Comparison of ENCODE assay signal across 1 cellular context in genomic region chr17:28996554-28997096, GRCh38.
A peak's percentile ranks its signal among the peaks of the same experiment; 100 is the strongest.
TF ChIP-seq lines count a peak whose summit lies in the region.

No MANE protein-coding gene starts in this region.

TF ChIP-seq in HepG2, 621 proteins besides CTCF, POLR2A, EP300 and RAD21 (continued from another document and continues in another):
- TF ChIP-seq SNAPC4 (CRISPR knock-in tag; IDR thresholded peaks at IDR 0.05) (no peak), RBFOX2 (IDR thresholded peaks at IDR 0.05; ENCODE audit: low read depth, low read length) (no peak), EHMT2 (IDR thresholded peaks at IDR 0.05; ENCODE audit: borderline replicate concordance, low read depth, low read length) (no peak), KDM4B (CRISPR knock-in tag; IDR thresholded peaks at IDR 0.05) (no peak), ZNF501 (CRISPR knock-in tag; IDR thresholded peaks at IDR 0.05) (peak; percentile 59; the same call in 1 of the 2 replicates), STAG1 (CRISPR knock-in tag; IDR thresholded peaks at IDR 0.05) (peak; percentile 4; the same call in 1 of the 2 replicates), ZFP91 (CRISPR knock-in tag; IDR thresholded peaks at IDR 0.05; ENCODE audit: borderline replicate concordance) (peak; percentile 41; the same call in 1 of the 2 replicates), ZSCAN9 (CRISPR knock-in tag; IDR thresholded peaks at IDR 0.05; ENCODE audit: borderline replicate concordance) (no peak), KDM5B (CRISPR knock-in tag; IDR thresholded peaks at IDR 0.05; ENCODE audit: borderline replicate concordance) (peak; percentile 84; the same call in 1 of the 2 replicates), ZBTB43 (CRISPR knock-in tag; conservative IDR thresholded peaks at IDR 0.05) (no peak; the same call in 1 of the 2 replicates), FOXO1 (CRISPR knock-in tag; IDR thresholded peaks at IDR 0.05) (no peak; the same call in 1 of the 2 replicates), ZBTB7B (CRISPR knock-in tag; IDR thresholded peaks at IDR 0.05) (no peak), PRDM10 (CRISPR knock-in tag; IDR thresholded peaks at IDR 0.05; ENCODE audit: low read depth) (no peak), HOXA9 (CRISPR knock-in tag; IDR thresholded peaks at IDR 0.05; ENCODE audit: borderline replicate concordance) (no peak), ZNF274 (CRISPR knock-in tag; IDR thresholded peaks at IDR 0.05) (0 out of 2 replicates have a peak, but pooled peaks have one; percentile 2), NR2F2 (IDR thresholded peaks at IDR 0.05; ENCODE audit: borderline replicate concordance, low read depth) (no peak), ATF4 (CRISPR knock-in tag; IDR thresholded peaks at IDR 0.05) (no peak), SP140L (CRISPR knock-in tag; IDR thresholded peaks at IDR 0.05; ENCODE audit: borderline replicate concordance) (no peak), ZKSCAN5 (CRISPR knock-in tag; IDR thresholded peaks at IDR 0.05) (no peak), ZNF530 (CRISPR knock-in tag; IDR thresholded peaks at IDR 0.05; ENCODE audit: low read depth) (no peak), SUZ12 (IDR thresholded peaks at IDR 0.05; ENCODE audit: low read depth, low read length) (no peak), ZNF761 (CRISPR knock-in tag; conservative IDR thresholded peaks at IDR 0.05) (no peak), TOPORS (CRISPR knock-in tag; IDR thresholded peaks at IDR 0.05) (no peak), ZNF10 (CRISPR knock-in tag; IDR thresholded peaks at IDR 0.05; ENCODE audit: borderline replicate concordance, low read depth) (no peak), SPEN (CRISPR knock-in tag; IDR thresholded peaks at IDR 0.05; ENCODE audit: low read depth) (peak; percentile 86), ZNF629 (CRISPR knock-in tag; conservative IDR thresholded peaks at IDR 0.05) (no peak), NR0B2 (CRISPR knock-in tag; IDR thresholded peaks at IDR 0.05) (no peak), MTF1 (CRISPR knock-in tag; IDR thresholded peaks at IDR 0.05) (no peak), ZSCAN22 (CRISPR knock-in tag; IDR thresholded peaks at IDR 0.05) (no peak), BRD4 (CRISPR knock-in tag; IDR thresholded peaks at IDR 0.05) (no peak), ATAD3A (CRISPR knock-in tag; IDR thresholded peaks at IDR 0.05) (no peak), ZNF18 (CRISPR knock-in tag; IDR thresholded peaks at IDR 0.05; ENCODE audit: insufficient replicate concordance) (peak; percentile 19), RBM39 (IDR thresholded peaks at IDR 0.05; ENCODE audit: low read depth, low read length, poor library complexity, severe bottlenecking) (no peak), ZKSCAN1 (IDR thresholded peaks at IDR 0.05; ENCODE audit: low read length) (no peak), ZFX (CRISPR knock-in tag; IDR thresholded peaks at IDR 0.05; ENCODE audit: low read depth) (peak; percentile 88), MLLT10 (CRISPR knock-in tag; IDR thresholded peaks at IDR 0.05) (no peak), USF2 (IDR thresholded peaks at IDR 0.05; ENCODE audit: low read depth, low read length) (no peak), USF2 (CRISPR knock-in tag; IDR thresholded peaks at IDR 0.05; ENCODE audit: borderline replicate concordance) (no peak), ZBTB39 (CRISPR knock-in tag; IDR thresholded peaks at IDR 0.05) (no peak), SOX6 (IDR thresholded peaks at IDR 0.05) (no peak), SOX6 (CRISPR knock-in tag; IDR thresholded peaks at IDR 0.05) (no peak; the same call in 1 of the 2 replicates), NFE2 (CRISPR knock-in tag; IDR thresholded peaks at IDR 0.05) (no peak), RFXAP (CRISPR knock-in tag; IDR thresholded peaks at IDR 0.05; ENCODE audit: borderline replicate concordance) (no peak), ZNF343 (CRISPR knock-in tag; IDR thresholded peaks at IDR 0.05) (no peak), ZMAT3 (CRISPR knock-in tag; conservative IDR thresholded peaks at IDR 0.05) (0 out of 2 replicates have a peak, but pooled peaks have one; percentile 54), ZNF460 (CRISPR knock-in tag; IDR thresholded peaks at IDR 0.05; ENCODE audit: borderline replicate concordance) (no peak)
